In genomic region chr3:170428095-170428494, GRCh38 we compare ENCODE assay signal across 22 cellular contexts. TPM values are rescaled to one million over a fixed set of nuclear protein-coding genes. Genes with fewer than 3 reads are reported as not detected.
DNase-seq lines count a peak whose midpoint lies in the region; ATAC-seq and TF ChIP-seq lines count a peak whose summit lies in the region.
"Had no signal": no experiment of that assay in that cellular context is flagged by ENCODE, and none has a peak within 500 bp of the region (broad histone marks: within the 10 kb centered on the region; RNA-seq: fewer than 3 reads in every experiment).

No MANE protein-coding gene starts in this region.

- H3K27me3 ChIP-seq in BLaER1 (no peaks in the 10 kb centered on the region), KMS-11 (ENCODE audit: insufficient read depth, low read depth) (no peaks in the 10 kb centered on the region; the same call in 1 of the 2 replicates), brain microvascular endothelial cell (replicated peaks) (no peaks in the 10 kb centered on the region)
- H3K27me3 ChIP-seq in CD4-positive, alpha-beta memory T cell (ENCODE audit: insufficient read depth, low read length) = no peaks in the 10 kb centered on the region

- H3K36me3 ChIP-seq in BLaER1 (no peaks in the 10 kb centered on the region), KMS-11 (ENCODE audit: insufficient read depth) (no peaks in the 10 kb centered on the region), brain microvascular endothelial cell (replicated peaks) (peaks cover 32% of the 10 kb centered on the region)
- H3K36me3 ChIP-seq in CD4-positive, alpha-beta memory T cell (ENCODE audit: insufficient read depth, low read length) = no peaks in the 10 kb centered on the region

- peaks cover 17% of the 10 kb centered on the region for H3K4me1 ChIP-seq in BLaER1
- peaks cover 41% of the 10 kb centered on the region for H3K4me1 ChIP-seq in KMS-11 (ENCODE audit: low read depth, poor library complexity, severe bottlenecking)
- H3K4me1 ChIP-seq in CD4-positive, alpha-beta memory T cell (ENCODE audit: insufficient read depth, low read length) = peaks cover 12% of the 10 kb centered on the region

- DNase-seq in brain microvascular endothelial cell (no peak), nephron progenitor cell (no peak), immature natural killer cell (no peak)
- no peak for DNase-seq in CD4-positive, alpha-beta memory T cell
- DNase-seq: CD4-positive, CD25-positive, alpha-beta regulatory T cell; COR-L47; DMS 273 treated with DMSO at 0.1 percent for 48 hours; GOT3; KBM-7; NCI-H1105; NCI-H146; NCI-H2029; NCI-H2227 treated with DMSO at 0.1 percent for 48 hours; NCI-H510A; NCI-H748 treated with DMSO at 0.1 percent for 48 hours; SIG-M5 had no signal

- intact Hi-C loops in CD4-positive, alpha-beta memory T cell (cut with micrococcal nuclease) = no loop called here

- H3K9ac ChIP-seq in BLaER1 (no peak overlapping the region), KMS-11 (no peak overlapping the region)

- H3K4me1 Mint-ChIP-seq in nephron progenitor cell (peaks cover 62% of the 10 kb centered on the region), immature natural killer cell (peaks cover 6 to 23% of the 10 kb centered on the region in 2 donors)
- H3K4me1 Mint-ChIP-seq in CD4-positive, alpha-beta memory T cell = peaks cover 9 to 21% (median 14%) of the 10 kb centered on the region in 4 donors
- H3K4me1 Mint-ChIP-seq: B cell had no signal

- no peak overlapping the region for H3K4me3 ChIP-seq in BLaER1
- no peak overlapping the region for H3K4me3 ChIP-seq in KMS-11 (IDR thresholded peaks at IDR 0.05; ENCODE audit: insufficient read depth, low read depth, low read length)
- no peak overlapping the region for H3K4me3 ChIP-seq in brain microvascular endothelial cell (ENCODE audit: low read depth, low read length)
- no peak overlapping the region for H3K4me3 ChIP-seq in CD4-positive, alpha-beta memory T cell (ENCODE audit: low read length in 2 of 2)

- no peak overlapping the region for H2AFZ ChIP-seq in KMS-11 (ENCODE audit: low read depth)

- H3K9me3 ChIP-seq in BLaER1 = no peaks in the 10 kb centered on the region
- H3K9me3 ChIP-seq in CD4-positive, alpha-beta memory T cell (ENCODE audit: control insufficient read depth in 1 of 2, low read length in 2 of 2) = no peaks in the 10 kb centered on the region

- CTCF ChIA-PET in CD4-positive, alpha-beta memory T cell (lab: Charles Lee; ENCODE audit: partially characterized antibody) = interaction anchor here (5.3 kb wide), 1 partner anchor 15 kb away, joined by 24 read pairs; no protein-coding TSS in a partner anchor

- H3K36me3 Mint-ChIP-seq in nephron progenitor cell (ENCODE audit: low read depth) (peaks cover 8% of the 10 kb centered on the region), immature natural killer cell (no peaks in the 10 kb centered on the region)
- no peaks in the 10 kb centered on the region for H3K36me3 Mint-ChIP-seq in CD4-positive, alpha-beta memory T cell
- H3K36me3 Mint-ChIP-seq: CD4-positive, CD25-positive, alpha-beta regulatory T cell had no signal

- H3K27me3 Mint-ChIP-seq in nephron progenitor cell (ENCODE audit: low read depth, poor library complexity) (no peaks in the 10 kb centered on the region), immature natural killer cell (ENCODE audit: low read depth in 3 of 3) (peaks cover 2 to 4% (median 2%) of the 10 kb centered on the region in 3 donors)
- H3K27me3 Mint-ChIP-seq in CD4-positive, alpha-beta memory T cell = peaks cover 2 to 6% of the 10 kb centered on the region in 2 donors

- H3K4me2 ChIP-seq in BLaER1 (peak overlapping the region; percentile 18), KMS-11 (peak overlapping the region; percentile 67; the same call in 1 of the 2 replicates)

- H3K4me3 Mint-ChIP-seq in nephron progenitor cell = no peak overlapping the region
- no peak overlapping the region for H3K4me3 Mint-ChIP-seq in immature natural killer cell
- H3K4me3 Mint-ChIP-seq in CD4-positive, alpha-beta memory T cell = no peak overlapping the region
- H3K4me3 Mint-ChIP-seq: B cell; CD4-positive, CD25-positive, alpha-beta regulatory T cell had no signal

- H4K20me1 ChIP-seq in BLaER1 (no peaks in the 10 kb centered on the region), KMS-11 (ENCODE audit: insufficient read depth) (no peaks in the 10 kb centered on the region)

- POLR2A ChIA-PET in CD4-positive, alpha-beta memory T cell (lab: Charles Lee; ENCODE audit: partially characterized antibody) = no interaction called here

- ATAC-seq in GM19463 (IDR thresholded peaks at IDR 0.05; ENCODE audit: unreplicated experiment) = no peak
- ATAC-seq: Panc1, SK-N-SH treated with all-trans-retinoic acid at 6 μM for 48 hours had no signal

- H3K27ac ChIP-seq in BLaER1 (no peak overlapping the region), KMS-11 (no peak overlapping the region), brain microvascular endothelial cell (peak overlapping the region; percentile 61)
- H3K27ac ChIP-seq in CD4-positive, alpha-beta memory T cell (ENCODE audit: low read depth, low read length) = no peak overlapping the region

- H3K27ac Mint-ChIP-seq in nephron progenitor cell (peak overlapping the region; percentile 36), immature natural killer cell (no peak overlapping the region)
- H3K27ac Mint-ChIP-seq in CD4-positive, alpha-beta memory T cell = no peak overlapping the region
- H3K27ac Mint-ChIP-seq: B cell; CD4-positive, CD25-positive, alpha-beta regulatory T cell had no signal

- TF ChIP-seq CTCF in KMS-11 (conservative IDR thresholded peaks at IDR 0.05; ENCODE audit: low read depth, low read length) = no peak
- no peak for TF ChIP-seq CTCF in brain microvascular endothelial cell (IDR thresholded peaks at IDR 0.05; ENCODE audit: low read depth, low read length, missing control alignments)
- TF ChIP-seq CTCF in nephron progenitor cell (IDR thresholded peaks at IDR 0.05) = no peak

- H3K9me3 Mint-ChIP-seq in nephron progenitor cell (no peaks in the 10 kb centered on the region), immature natural killer cell (no peaks in the 10 kb centered on the region)
- no peaks in the 10 kb centered on the region for H3K9me3 Mint-ChIP-seq in CD4-positive, alpha-beta memory T cell

- in situ Hi-C loops in brain microvascular endothelial cell (cut with HindIII; ENCODE audit: low pct_ligation_motif_present, low sequenced_read_pairs) = loop anchor here (25.0 kb wide), 1 partner anchor 384 kb away; no protein-coding TSS in a partner anchor

- no peaks in the 10 kb centered on the region for H3K79me2 ChIP-seq in KMS-11 (ENCODE audit: insufficient read depth, low read depth)

RNA-seq across cellular contexts. Expression of gene CLDN11, which starts 9.4 kb away (rescaled TPM):
- polyA plus RNA-seq in immature natural killer cell = not detected
- total RNA-seq in CD4-positive, alpha-beta memory T cell = under 1 TPM; 0.32 to 0.33 TPM
- polyA plus RNA-seq in CD4-positive, alpha-beta memory T cell = not detected
- total RNA-seq: CD4-positive, CD25-positive, alpha-beta regulatory T cell had no signal
- polyA plus RNA-seq: CD4-positive, CD25-positive, alpha-beta regulatory T cell had no signal
